Comparison of ENCODE assay signal across 9 cellular contexts in genomic region chr2:194104687-194105086, GRCh38.
A peak's percentile ranks its signal among the peaks of the same experiment; 100 is the strongest.
DNase-seq lines count a peak whose midpoint lies in the region; ATAC-seq and TF ChIP-seq lines count a peak whose summit lies in the region.
"Had no signal": no experiment of that assay in that cellular context is flagged by ENCODE, and none has a peak within 500 bp of the region (broad histone marks: within the 10 kb centered on the region; RNA-seq: fewer than 3 reads in every experiment).

No MANE protein-coding gene starts in this region.

- DNase-seq in Karpas-422, result peak; percentile 66
- DNase-seq in lower lobe of right lung, result no peak
- no peak for DNase-seq in NK-92 (lab: John Stamatoyannopoulos, UW; ENCODE audit: unreplicated experiment)
- no peak for DNase-seq in stimulated activated CD4-positive, alpha-beta T cell treated with anti-CD3 and anti-CD28 coated beads, Interleukin-4, amount 100 ng/mL, for 24 hours
- no peak for DNase-seq in ACHN
- no peak for DNase-seq in AG08396 (ENCODE audit: low spot score)

- H2AFZ ChIP-seq in Karpas-422 (ENCODE audit: low read length), result no peak overlapping the region

- no peaks in the 10 kb centered on the region for H4K20me1 ChIP-seq in Karpas-422 (ENCODE audit: insufficient read depth, low read depth, low read length)

- H3K27ac ChIP-seq in Karpas-422 (ENCODE audit: low read length) (peak overlapping the region; percentile 67), lower lobe of right lung (no peak overlapping the region)
- H3K27ac ChIP-seq: RWPE1 had no signal

- no peak for TF ChIP-seq CTCF in lower lobe of right lung (IDR thresholded peaks at IDR 0.05)

- H3K9me2 ChIP-seq in Karpas-422 (replicated peaks; ENCODE audit: insufficient read depth, low read length), result no peaks in the 10 kb centered on the region

- no peaks in the 10 kb centered on the region for H3K79me2 ChIP-seq in Karpas-422 (ENCODE audit: low read length)

- H3K9me3 ChIP-seq in Karpas-422 (ENCODE audit: low read length) (0 out of 2 replicates have a peak, but pooled peaks cover 6% of the 10 kb centered on the region), lower lobe of right lung (no peaks in the 10 kb centered on the region)

- H3K9ac ChIP-seq in Karpas-422 (ENCODE audit: low read length), result no peak overlapping the region

- H3K27me3 ChIP-seq in Karpas-422 (ENCODE audit: low read length), result no peaks in the 10 kb centered on the region
- no peaks in the 10 kb centered on the region for H3K27me3 ChIP-seq in lower lobe of right lung (ENCODE audit: low read depth)

- ATAC-seq in GM18868 (IDR thresholded peaks at IDR 0.05; ENCODE audit: unreplicated experiment) (peak; percentile 96), HG02610 (IDR thresholded peaks at IDR 0.05; ENCODE audit: unreplicated experiment) (peak; percentile 95), lower lobe of right lung (peak; percentile 52 to 79)

- H3K4me2 ChIP-seq in Karpas-422 (ENCODE audit: low read depth, low read length, poor library complexity, severe bottlenecking), result no peak overlapping the region

- no peaks in the 10 kb centered on the region for H3K4me1 ChIP-seq in Karpas-422 (ENCODE audit: low read length)
- no peaks in the 10 kb centered on the region for H3K4me1 ChIP-seq in lower lobe of right lung

- intact Hi-C loops in lower lobe of right lung (cut with DNase I), result no loop called here

- in situ Hi-C loops in ACHN (cut with HindIII; ENCODE audit: low pct_ligation_motif_present, low pct_unique_long_range_greater_than_20kb, low sequenced_read_pairs), result no loop called here

- H3K4me3 ChIP-seq in Karpas-422 (ENCODE audit: low read length), result no peak overlapping the region
- H3K4me3 ChIP-seq in lower lobe of right lung, result no peak overlapping the region

- no peaks in the 10 kb centered on the region for H3K36me3 ChIP-seq in Karpas-422 (ENCODE audit: insufficient read depth, low read length)
- no peaks in the 10 kb centered on the region for H3K36me3 ChIP-seq in lower lobe of right lung
